ENCODE assay signal across 15 cellular contexts in the genomic region with DNA sequence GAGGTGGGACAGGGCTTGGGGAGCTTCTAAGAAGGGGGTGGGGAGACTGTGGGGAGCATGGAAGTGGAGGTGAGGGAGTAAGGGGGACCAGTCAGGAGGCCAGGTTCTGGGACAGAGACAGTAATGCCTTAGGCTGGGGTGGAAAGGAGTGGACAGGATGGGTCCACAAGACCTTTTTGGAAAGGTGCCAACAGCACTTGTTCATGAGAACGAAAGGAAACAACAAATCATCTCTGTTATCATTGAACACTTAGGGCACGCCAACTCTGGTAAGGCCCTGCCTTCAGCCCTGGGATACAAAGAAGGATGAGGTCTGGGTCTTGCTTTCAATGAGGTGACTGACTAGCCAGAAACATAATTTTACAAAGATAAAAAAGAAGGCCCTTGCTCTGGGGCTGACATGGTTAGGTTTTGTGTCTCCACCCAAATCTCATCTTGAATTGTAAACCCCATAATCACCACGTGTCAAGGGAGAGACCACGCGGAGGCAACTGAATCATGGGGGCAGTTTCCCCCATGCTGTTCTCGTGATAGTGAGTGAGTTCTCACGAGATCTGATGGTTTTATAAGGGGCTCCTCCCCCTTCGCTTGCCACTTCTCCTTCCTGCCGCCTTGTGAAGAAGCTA.
DNase-seq lines count a peak whose midpoint lies in the region; ATAC-seq lines count a peak whose summit lies in the region.
"Had no signal": no experiment of that assay in that cellular context is flagged by ENCODE, and none has a peak within 500 bp of the region (broad histone marks: within the 10 kb centered on the region; RNA-seq: fewer than 3 reads in every experiment).

No MANE protein-coding gene starts in this region.

- ATAC-seq in effector memory CD8-positive, alpha-beta T cell (replicated peaks), result no peak
- ATAC-seq in stimulated activated memory B cell treated with anti-CD40 and anti-IgM and Interleukin-4, amounts not matched to agents 10 μg/mL and 1 μg/mL and 100 μg/mL, for 72 hours, result no peak
- ATAC-seq in HG02852 (IDR thresholded peaks at IDR 0.05; ENCODE audit: unreplicated experiment), result no peak
- ATAC-seq in HG03432 (IDR thresholded peaks at IDR 0.05; ENCODE audit: unreplicated experiment), result no peak
- no peak for ATAC-seq in sciatic nerve

- H3K4me3 Mint-ChIP-seq in effector memory CD8-positive, alpha-beta T cell, result no peak overlapping the region
- H3K4me3 Mint-ChIP-seq in stimulated activated memory B cell treated with anti-CD40 and anti-IgM and Interleukin-4, amounts not matched to agents 10 μg/mL and 1 μg/mL and 100 μg/mL, for 72 hours, result no peak overlapping the region
- H3K4me3 Mint-ChIP-seq: activated naive CD4-positive, alpha-beta T cell treated with anti-CD3 and anti-CD28 coated beads for 36 hours had no signal

- intact Hi-C loops in sciatic nerve (cut with DNase I), result no loop called here

- H3K9me3 Mint-ChIP-seq in effector memory CD8-positive, alpha-beta T cell, result no peaks in the 10 kb centered on the region
- H3K9me3 Mint-ChIP-seq in stimulated activated memory B cell treated with anti-CD40 and anti-IgM and Interleukin-4, amounts not matched to agents 10 μg/mL and 1 μg/mL and 100 μg/mL, for 72 hours, result no peaks in the 10 kb centered on the region

- H3K27me3 Mint-ChIP-seq in effector memory CD8-positive, alpha-beta T cell, result no peaks in the 10 kb centered on the region
- no peaks in the 10 kb centered on the region for H3K27me3 Mint-ChIP-seq in stimulated activated memory B cell treated with anti-CD40 and anti-IgM and Interleukin-4, amounts not matched to agents 10 μg/mL and 1 μg/mL and 100 μg/mL, for 72 hours

- H3K36me3 Mint-ChIP-seq in effector memory CD8-positive, alpha-beta T cell (ENCODE audit: insufficient read depth), result no peaks in the 10 kb centered on the region
- H3K36me3 Mint-ChIP-seq in stimulated activated memory B cell treated with anti-CD40 and anti-IgM and Interleukin-4, amounts not matched to agents 10 μg/mL and 1 μg/mL and 100 μg/mL, for 72 hours, result no peaks in the 10 kb centered on the region

- peak overlapping the region; percentile 23 to 60 for H3K27ac Mint-ChIP-seq in effector memory CD8-positive, alpha-beta T cell
- H3K27ac Mint-ChIP-seq in stimulated activated memory B cell treated with anti-CD40 and anti-IgM and Interleukin-4, amounts not matched to agents 10 μg/mL and 1 μg/mL and 100 μg/mL, for 72 hours, result peak overlapping the region; percentile 69
- H3K27ac Mint-ChIP-seq: activated naive CD4-positive, alpha-beta T cell treated with anti-CD3 and anti-CD28 coated beads for 36 hours had no signal

- H3K4me1 Mint-ChIP-seq in effector memory CD8-positive, alpha-beta T cell (ENCODE audit: low read depth in 2 of 2), result peaks cover 21 to 22% of the 10 kb centered on the region in 2 donors
- peaks cover 24% of the 10 kb centered on the region for H3K4me1 Mint-ChIP-seq in stimulated activated memory B cell treated with anti-CD40 and anti-IgM and Interleukin-4, amounts not matched to agents 10 μg/mL and 1 μg/mL and 100 μg/mL, for 72 hours

- DNase-seq in NCI-H510A treated with DMSO at 0.1 percent for 48 hours (lab: John Stamatoyannopoulos, UW), result peak; percentile 46
- DNase-seq in NCI-H510A (lab: John Stamatoyannopoulos, UW), result no peak
- peak; percentile 59 for DNase-seq in OCI-M1 (lab: John Stamatoyannopoulos, UW)
- no peak for DNase-seq in effector memory CD8-positive, alpha-beta T cell
- no peak for DNase-seq in sciatic nerve (ENCODE audit: low spot score)
- DNase-seq: activated CD4-positive, alpha-beta T cell treated with anti-CD3 and anti-CD28 coated beads for 48 hours; activated naive CD4-positive, alpha-beta T cell treated with anti-CD3 and anti-CD28 coated beads for 36 hours; body of pancreas; dorsolateral prefrontal cortex; head of caudate nucleus; MG63; NCI-H2171 treated with DMSO at 0.1 percent for 48 hours had no signal

Comparison
In these comparisons a context has a peak if more than half of its experiments do, and no peak if none do; other contexts are left out.
1. DNase-seq: peak in NCI-H510A treated with DMSO at 0.1 percent for 48 hours (single experiment) and OCI-M1 (single experiment); none in NCI-H510A (single experiment), effector memory CD8-positive, alpha-beta T cell (0 of 3) and sciatic nerve (single experiment).